ENCODE assay signal across 21 cellular contexts in the genomic region with DNA sequence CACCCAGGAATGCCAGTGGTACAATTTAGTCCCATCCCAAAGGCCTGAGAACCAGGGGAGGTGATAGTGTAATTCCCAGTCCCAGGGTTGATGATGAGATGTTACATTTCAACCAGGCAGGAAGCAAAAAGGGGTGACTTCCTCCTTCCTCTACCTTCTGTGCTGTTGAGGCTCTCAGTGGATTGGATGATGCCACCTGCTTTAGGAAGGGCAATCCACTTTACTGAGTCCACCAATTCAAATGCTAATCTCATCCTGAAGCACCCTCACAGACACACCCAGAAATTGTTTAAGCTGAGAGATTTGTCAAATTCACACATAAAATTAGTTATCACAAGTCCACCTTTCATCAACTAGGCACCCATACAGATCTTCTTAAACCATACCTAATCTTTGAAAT.
"Had no signal": no experiment of that assay in that cellular context is flagged by ENCODE, and none has a peak within 500 bp of the region (broad histone marks: within the 10 kb centered on the region; RNA-seq: fewer than 3 reads in every experiment).

No MANE protein-coding gene starts in this region.

- H3K9me3 ChIP-seq: heart right ventricle, mucosa of descending colon, spleen, tibial artery, upper lobe of left lung had no signal

- H3K36me3 ChIP-seq: heart right ventricle, spleen, tibial artery, upper lobe of left lung had no signal

- H3K9me3 Mint-ChIP-seq: stimulated activated memory B cell treated with anti-CD40 and anti-IgM and Interleukin-4, amounts not matched to agents 10 μg/mL and 1 μg/mL and 100 μg/mL, for 72 hours had no signal

- H3K4me3 ChIP-seq: dorsolateral prefrontal cortex, heart right ventricle, lung, mucosa of descending colon, spleen, tibial artery, upper lobe of left lung had no signal

- H3K4me3 Mint-ChIP-seq: naive thymus-derived CD8-positive, alpha-beta T cell; stimulated activated memory B cell treated with anti-CD40 and anti-IgM and Interleukin-4, amounts not matched to agents 10 μg/mL and 1 μg/mL and 100 μg/mL, for 72 hours; stimulated activated naive CD8-positive, alpha-beta T cell treated with anti-CD3 and anti-CD28 coated beads, Interleukin-15, Interleukin-2, amounts not matched to agents 100 ng/mL and 50 ng/mL, for 24 hours had no signal

- H3K4me1 ChIP-seq: heart right ventricle, spleen, tibial artery, upper lobe of left lung had no signal

- H3K4me1 Mint-ChIP-seq: naive thymus-derived CD8-positive, alpha-beta T cell; stimulated activated memory B cell treated with anti-CD40 and anti-IgM and Interleukin-4, amounts not matched to agents 10 μg/mL and 1 μg/mL and 100 μg/mL, for 72 hours had no signal

- H3K36me3 Mint-ChIP-seq: naive thymus-derived CD8-positive, alpha-beta T cell; stimulated activated memory B cell treated with anti-CD40 and anti-IgM and Interleukin-4, amounts not matched to agents 10 μg/mL and 1 μg/mL and 100 μg/mL, for 72 hours had no signal

- H3K27me3 ChIP-seq: spleen, tibial artery, upper lobe of left lung had no signal

- H3K27ac ChIP-seq: dorsolateral prefrontal cortex, heart right ventricle, spleen, tibial artery, upper lobe of left lung had no signal

- ATAC-seq: heart right ventricle; left colon; left ventricle myocardium superior; mucosa of descending colon; naive thymus-derived CD8-positive, alpha-beta T cell; sciatic nerve; stimulated activated memory B cell treated with anti-CD40 and anti-IgM and Interleukin-4, amounts not matched to agents 10 μg/mL and 1 μg/mL and 100 μg/mL, for 72 hours had no signal

- DNase-seq: cortex of kidney; dorsolateral prefrontal cortex; effector CD8-positive, alpha-beta T cell; foreskin melanocyte; heart right ventricle; hypothalamus; left colon; left ventricle myocardium superior; mesenchymal stem cell; mucosa of descending colon; naive thymus-derived CD8-positive, alpha-beta T cell; spleen; stimulated activated CD4-positive, alpha-beta T cell treated with anti-CD3 and anti-CD28 coated beads, Interleukin-15, amount 100 ng/mL, for 24 hours; stimulated activated CD4-positive, alpha-beta T cell treated with anti-CD3 and anti-CD28 coated beads, Interleukin-1b, Interleukin-23, amount 100 ng/mL, for 48 hours; stimulated activated CD4-positive, alpha-beta T cell treated with anti-CD3 and anti-CD28 coated beads, Interleukin-4, amount 100 ng/mL, for 24 hours; tibial artery; upper lobe of left lung had no signal

- H3K27me3 Mint-ChIP-seq: stimulated activated memory B cell treated with anti-CD40 and anti-IgM and Interleukin-4, amounts not matched to agents 10 μg/mL and 1 μg/mL and 100 μg/mL, for 72 hours; stimulated activated naive CD8-positive, alpha-beta T cell treated with anti-CD3 and anti-CD28 coated beads, Interleukin-15, Interleukin-2, amounts not matched to agents 100 ng/mL and 50 ng/mL, for 24 hours had no signal

- H3K27ac Mint-ChIP-seq: naive thymus-derived CD8-positive, alpha-beta T cell; stimulated activated memory B cell treated with anti-CD40 and anti-IgM and Interleukin-4, amounts not matched to agents 10 μg/mL and 1 μg/mL and 100 μg/mL, for 72 hours; stimulated activated naive CD8-positive, alpha-beta T cell treated with anti-CD3 and anti-CD28 coated beads, Interleukin-15, Interleukin-2, amounts not matched to agents 100 ng/mL and 50 ng/mL, for 24 hours had no signal
